Comparison of ENCODE assay signal across 13 cellular contexts in the genomic region with DNA sequence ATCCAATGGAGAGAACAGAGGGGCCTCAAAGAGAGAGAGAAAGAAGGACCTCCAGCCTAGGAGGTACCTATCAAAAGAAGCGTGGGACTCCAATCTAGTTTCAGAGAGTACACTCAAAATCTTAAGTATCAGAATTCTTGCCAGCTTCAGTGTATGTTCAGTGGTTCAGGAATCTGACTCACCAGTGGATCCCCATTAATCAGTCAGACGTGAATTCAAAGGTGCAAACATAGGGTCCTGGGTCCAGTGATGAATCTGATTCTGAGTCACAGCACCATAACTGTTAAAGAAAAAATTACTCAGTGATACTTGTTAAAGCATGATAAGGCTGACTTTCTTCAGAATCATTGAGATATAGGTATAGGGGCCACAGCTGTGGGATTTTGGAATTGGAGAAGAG. TPM values are rescaled to one million over a fixed set of nuclear protein-coding genes. Genes with fewer than 3 reads are reported as not detected.
DNase-seq lines count a peak whose midpoint lies in the region; ATAC-seq and TF ChIP-seq lines count a peak whose summit lies in the region.
"Had no signal": no experiment of that assay in that cellular context is flagged by ENCODE, and none has a peak within 500 bp of the region (broad histone marks: within the 10 kb centered on the region; RNA-seq: fewer than 3 reads in every experiment).

No MANE protein-coding gene starts in this region.

- H3K4me1 Mint-ChIP-seq in activated T-helper 2 cell treated with anti-CD3 and anti-CD28 coated beads, Interferon-gamma antibody, Interleukin-2, Interleukin-4, amounts not matched to agents 10 μg/mL and 5 μg/mL and 100 μg/mL, durations not matched to agents 14 hours and 24 hours and 36 hours (ENCODE audit: low read depth) = peaks cover 30% of the 10 kb centered on the region

- no TSS peak for BruUV-seq in A673 (replicated peaks; lab: Mats Ljungman, UMichigan)

- H3K9me3 ChIP-seq in testis = no peaks in the 10 kb centered on the region
- H3K9me3 ChIP-seq in A673 (ENCODE audit: low read depth, low read length, poor library complexity, severe bottlenecking) = no peaks in the 10 kb centered on the region
- H3K9me3 ChIP-seq: SJCRH30, tibial artery had no signal

- H3K4me1 ChIP-seq in testis (no peaks in the 10 kb centered on the region), A673 (ENCODE audit: insufficient read depth, low read length, poor library complexity, severe bottlenecking) (peaks cover 10% of the 10 kb centered on the region)

- TF ChIP-seq CTCF in AG09309 (IDR thresholded peaks at IDR 0.05; ENCODE audit: control insufficient read depth, insufficient read depth, low read depth, low read length, missing control alignments) (no peak), testis (IDR thresholded peaks at IDR 0.05) (no peak), A673 (conservative IDR thresholded peaks at IDR 0.05; ENCODE audit: low read depth, low read length) (no peak)

- no peak overlapping the region for H3K4me3 ChIP-seq in AG09309 (ENCODE audit: control insufficient read depth, low read depth, low read length)
- no peak overlapping the region for H3K4me3 ChIP-seq in testis
- no peak overlapping the region for H3K4me3 ChIP-seq in A673 (ENCODE audit: low read depth, low read length, poor library complexity, severe bottlenecking)
- H3K4me3 ChIP-seq: lung, SJCRH30, tibial artery had no signal

- H3K27ac ChIP-seq in testis (no peak overlapping the region), A673 (ENCODE audit: low read depth, low read length, poor library complexity, severe bottlenecking) (no peak overlapping the region)
- H3K27ac ChIP-seq: SJCRH30, tibial artery had no signal

- H3K36me3 ChIP-seq in testis (ENCODE audit: low read depth, missing control alignments) = no peaks in the 10 kb centered on the region
- H3K36me3 ChIP-seq in A673 (ENCODE audit: insufficient read depth, low read length, poor library complexity, severe bottlenecking) = peaks cover 12% of the 10 kb centered on the region

- no peaks in the 10 kb centered on the region for H3K9me3 Mint-ChIP-seq in activated T-helper 2 cell treated with anti-CD3 and anti-CD28 coated beads, Interferon-gamma antibody, Interleukin-2, Interleukin-4, amounts not matched to agents 10 μg/mL and 5 μg/mL and 100 μg/mL, durations not matched to agents 14 hours and 24 hours and 36 hours

- no peaks in the 10 kb centered on the region for H3K27me3 Mint-ChIP-seq in activated T-helper 2 cell treated with anti-CD3 and anti-CD28 coated beads, Interferon-gamma antibody, Interleukin-2, Interleukin-4, amounts not matched to agents 10 μg/mL and 5 μg/mL and 100 μg/mL, durations not matched to agents 14 hours and 24 hours and 36 hours (ENCODE audit: low read depth)

- CTCF ChIA-PET in A673 (lab: Charles Lee) = no interaction called here

- ATAC-seq in GM21717 (IDR thresholded peaks at IDR 0.05; ENCODE audit: unreplicated experiment) = peak; percentile 56
- no peak for ATAC-seq in GM21367 (IDR thresholded peaks at IDR 0.05; ENCODE audit: unreplicated experiment)

- intact Hi-C loops in activated T-helper 2 cell treated with anti-CD3 and anti-CD28 coated beads, Interferon-gamma antibody, Interleukin-2, Interleukin-4, amounts not matched to agents 10 μg/mL and 5 μg/mL and 100 μg/mL, durations not matched to agents 14 hours and 24 hours and 36 hours (cut with micrococcal nuclease) = loop anchor here (2.0 kb wide), 1 partner anchor 31 kb away; no protein-coding TSS in a partner anchor
- intact Hi-C loops in testis (cut with DNase I; ENCODE audit: low total_unique reads) = no loop called here
- intact Hi-C loops in A673 (cut with micrococcal nuclease; ENCODE audit: unreplicated experiment) = no loop called here

- peaks cover 48% of the 10 kb centered on the region for H3K36me3 Mint-ChIP-seq in activated T-helper 2 cell treated with anti-CD3 and anti-CD28 coated beads, Interferon-gamma antibody, Interleukin-2, Interleukin-4, amounts not matched to agents 10 μg/mL and 5 μg/mL and 100 μg/mL, durations not matched to agents 14 hours and 24 hours and 36 hours (ENCODE audit: low read depth)

- WGBS in testis, 2 donors = 94 to 100% methylated on average over 2 of the region's 2 CpGs

- no peaks in the 10 kb centered on the region for H3K27me3 ChIP-seq in testis
- no peaks in the 10 kb centered on the region for H3K27me3 ChIP-seq in A673 (replicated peaks; ENCODE audit: insufficient read depth, low read depth, low read length, poor library complexity)
- H3K27me3 ChIP-seq: SJCRH30, tibial artery had no signal

- TF ChIP-seq POLR2A in testis (IDR thresholded peaks at IDR 0.05) = no peak

- H3K27ac Mint-ChIP-seq in activated T-helper 2 cell treated with anti-CD3 and anti-CD28 coated beads, Interferon-gamma antibody, Interleukin-2, Interleukin-4, amounts not matched to agents 10 μg/mL and 5 μg/mL and 100 μg/mL, durations not matched to agents 14 hours and 24 hours and 36 hours = peak overlapping the region; percentile 68

- H3K4me3 Mint-ChIP-seq in activated T-helper 2 cell treated with anti-CD3 and anti-CD28 coated beads, Interferon-gamma antibody, Interleukin-2, Interleukin-4, amounts not matched to agents 10 μg/mL and 5 μg/mL and 100 μg/mL, durations not matched to agents 14 hours and 24 hours and 36 hours (ENCODE audit: low read depth) = no peak overlapping the region

- DNase-seq in AG09309 (ENCODE audit: low read depth) (peak; percentile 27), kidney glomerular epithelial cell (lab: John Stamatoyannopoulos, UW) (peak; percentile 77), testis (no peak), A673 (ENCODE audit: low spot score) (no peak)
- DNase-seq in activated T-helper 2 cell treated with anti-CD3 and anti-CD28 coated beads, Interferon-gamma antibody, Interleukin-2, Interleukin-4, amounts not matched to agents 10 μg/mL and 5 μg/mL and 100 μg/mL, durations not matched to agents 14 hours and 24 hours and 36 hours (ENCODE audit: low spot score) = no peak
- DNase-seq in activated CD8-positive, alpha-beta memory T cell treated with anti-CD3 and anti-CD28 coated beads for 24 hours = no peak
- DNase-seq: NCI-H2029 treated with DMSO at 0.1 percent for 48 hours, SJCRH30, small intestine, tibial artery had no signal

- POLR2A ChIA-PET in A673 (lab: Charles Lee; ENCODE audit: low non-redundant PET) = no interaction called here

RNA-seq across cellular contexts. Expression of gene ETNK1, which starts 33.2 kb away (rescaled TPM):
- total RNA-seq in activated T-helper 2 cell treated with anti-CD3 and anti-CD28 coated beads, Interferon-gamma antibody, Interleukin-2, Interleukin-4, amounts not matched to agents 10 μg/mL and 5 μg/mL and 100 μg/mL, durations not matched to agents 14 hours and 24 hours and 36 hours = 120 and 122 TPM in 2 replicates
- 10 to 100 TPM; 61.3 to 81.4 TPM for total RNA-seq in testis
- polyA plus RNA-seq in testis (ENCODE audit: insufficient read depth, low read depth, low replicate concordance) = 66.7 TPM
- 77.8 and 90.4 TPM in 2 replicates for total RNA-seq in A673 (2021)

Comparison
In these comparisons a context has a peak if more than half of its experiments do, and no peak if none do; other contexts are left out.
1. DNase-seq: peak in AG09309 (single experiment) and kidney glomerular epithelial cell (single experiment); none in activated T-helper 2 cell treated with anti-CD3 and anti-CD28 coated beads, Interferon-gamma antibody, Interleukin-2, Interleukin-4, amounts not matched to agents 10 μg/mL and 5 μg/mL and 100 μg/mL, durations not matched to agents 14 hours and 24 hours and 36 hours (single experiment), testis (single experiment), A673 (single experiment) and activated CD8-positive, alpha-beta memory T cell treated with anti-CD3 and anti-CD28 coated beads for 24 hours (single experiment).